ENCODE assay signal across 15 cellular contexts in the genomic region with DNA sequence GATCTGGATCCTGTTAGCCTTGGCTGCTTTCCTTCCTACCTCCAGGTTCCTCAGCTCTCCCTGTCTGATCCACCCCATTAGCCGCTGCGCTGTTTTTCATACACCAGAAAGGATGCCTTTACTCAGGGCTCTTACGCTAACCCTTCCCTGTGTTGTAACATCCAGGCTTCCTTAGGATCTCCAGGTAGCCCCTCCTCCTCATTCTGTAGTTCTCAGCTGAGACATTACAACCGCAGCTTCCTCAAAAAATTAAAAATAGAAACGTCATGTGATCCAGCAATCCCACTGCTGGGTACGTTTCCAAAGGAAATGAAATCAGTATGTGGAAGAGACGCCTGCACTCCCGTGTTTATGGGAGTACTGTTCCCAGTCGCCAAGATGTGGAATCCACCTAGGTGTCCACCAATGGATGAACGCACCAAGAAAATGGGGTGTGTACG. TPM values are rescaled to one million over a fixed set of nuclear protein-coding genes. Genes with fewer than 3 reads are reported as not detected.
DNase-seq lines count a peak whose midpoint lies in the region; ATAC-seq and TF ChIP-seq lines count a peak whose summit lies in the region.
"Had no signal": no experiment of that assay in that cellular context is flagged by ENCODE, and none has a peak within 500 bp of the region (broad histone marks: within the 10 kb centered on the region; RNA-seq: fewer than 3 reads in every experiment).

No MANE protein-coding gene starts in this region.

- TF ChIP-seq POLR2A in adrenal gland (IDR thresholded peaks at IDR 0.05), result no peak

- TF ChIP-seq CTCF in Panc1 (IDR thresholded peaks at IDR 0.05), result no peak
- no peak for TF ChIP-seq CTCF in endothelial cell (IDR thresholded peaks at IDR 0.05; ENCODE audit: unreplicated experiment)
- no peak for TF ChIP-seq CTCF in adrenal gland (IDR thresholded peaks at IDR 0.05)

- H3K4me3 Mint-ChIP-seq in stimulated activated memory B cell treated with anti-CD40 and anti-IgM and Interleukin-4, amounts not matched to agents 10 μg/mL and 1 μg/mL and 100 μg/mL, for 72 hours, result no peak overlapping the region
- no peak overlapping the region for H3K4me3 Mint-ChIP-seq in endothelial cell (ENCODE audit: unreplicated experiment)
- H3K4me3 Mint-ChIP-seq: activated naive CD8-positive, alpha-beta T cell had no signal

- CTCF ChIA-PET in Panc1 (lab: Charles Lee), result no interaction called here

- DNase-seq in GF-D8 (lab: John Stamatoyannopoulos, UW) (peak; percentile 29), Panc1 (ENCODE audit: low read depth, low spot score) (no peak), foreskin melanocyte (peak; percentile 45), skeletal muscle cell (ENCODE audit: low read depth) (peak; percentile 49), endothelial cell (ENCODE audit: low spot score) (no peak), adrenal gland (no peak)
- DNase-seq: activated CD8-positive, alpha-beta memory T cell treated with anti-CD3 and anti-CD28 coated beads for 24 hours; DMS 273 treated with DMSO at 0.1 percent for 48 hours; NCI-H524 treated with DMSO at 0.1 percent for 48 hours had no signal

- H3K4me1 Mint-ChIP-seq in stimulated activated memory B cell treated with anti-CD40 and anti-IgM and Interleukin-4, amounts not matched to agents 10 μg/mL and 1 μg/mL and 100 μg/mL, for 72 hours, result peaks cover 15% of the 10 kb centered on the region
- peaks cover 4% of the 10 kb centered on the region for H3K4me1 Mint-ChIP-seq in endothelial cell (ENCODE audit: unreplicated experiment)

- in situ Hi-C loops in Panc1 (cut with HindIII; ENCODE audit: low pct_unique_long_range_greater_than_20kb, low sequenced_read_pairs), result loop anchor here (10.0 kb wide), 1 partner anchor 56 kb away; a partner anchor contains a TSS

- no peaks in the 10 kb centered on the region for H3K27me3 ChIP-seq in Panc1 (ENCODE audit: control insufficient read depth, insufficient read depth, low read length)
- no peaks in the 10 kb centered on the region for H3K27me3 ChIP-seq in adrenal gland

- BruUV-seq in Panc1 (replicated peaks; lab: Mats Ljungman, UMichigan), result no TSS peak

- H3K27ac ChIP-seq in Panc1 (ENCODE audit: low read length) (peak overlapping the region; percentile 32; the same call in 1 of the 2 replicates), adrenal gland (no peak overlapping the region)
- H3K27ac ChIP-seq: KMS-11 had no signal

- peaks cover 5% of the 10 kb centered on the region for H3K36me3 Mint-ChIP-seq in stimulated activated memory B cell treated with anti-CD40 and anti-IgM and Interleukin-4, amounts not matched to agents 10 μg/mL and 1 μg/mL and 100 μg/mL, for 72 hours
- no peaks in the 10 kb centered on the region for H3K36me3 Mint-ChIP-seq in endothelial cell (ENCODE audit: low read depth, unreplicated experiment)
- H3K36me3 Mint-ChIP-seq: activated naive CD8-positive, alpha-beta T cell had no signal

- peaks cover 11% of the 10 kb centered on the region for H3K9me3 Mint-ChIP-seq in stimulated activated memory B cell treated with anti-CD40 and anti-IgM and Interleukin-4, amounts not matched to agents 10 μg/mL and 1 μg/mL and 100 μg/mL, for 72 hours
- no peaks in the 10 kb centered on the region for H3K9me3 Mint-ChIP-seq in endothelial cell (ENCODE audit: unreplicated experiment)

- no peak overlapping the region for H3K27ac Mint-ChIP-seq in stimulated activated memory B cell treated with anti-CD40 and anti-IgM and Interleukin-4, amounts not matched to agents 10 μg/mL and 1 μg/mL and 100 μg/mL, for 72 hours
- no peak overlapping the region for H3K27ac Mint-ChIP-seq in endothelial cell (ENCODE audit: unreplicated experiment)
- H3K27ac Mint-ChIP-seq: activated naive CD8-positive, alpha-beta T cell had no signal

- 35 to 50% (median 47%) methylated on average over 11 of the region's 11 CpGs for WGBS in adrenal gland, 4 donors

- H3K36me3 ChIP-seq in Panc1 (ENCODE audit: control insufficient read depth, insufficient read depth, low read length) (no peaks in the 10 kb centered on the region), adrenal gland (replicated peaks in 1 of 2) (no peaks in the 10 kb centered on the region)

- POLR2A ChIA-PET in Panc1 (lab: Charles Lee), result interaction anchor here (0.6 to 1.3 kb wide), 4 partner anchors 16 to 366 kb away, joined by 3 to 7 read pairs (median 5); no protein-coding TSS in a partner anchor

- H3K4me1 ChIP-seq in Panc1 (ENCODE audit: control insufficient read depth, insufficient read depth, low read length) (no peaks in the 10 kb centered on the region), adrenal gland (replicated peaks in 1 of 2) (no peaks in the 10 kb centered on the region)

- intact Hi-C loops in Panc1 (cut with micrococcal nuclease; ENCODE audit: unreplicated experiment) (loop anchor here (10.0 kb wide), 1 partner anchor 136 kb away; no protein-coding TSS in a partner anchor), adrenal gland (cut with DNase I) (loop anchor here in 1 of 2 donors (10.0 kb wide), 1 partner anchor 176 kb away; no protein-coding TSS in a partner anchor)

- H3K27me3 Mint-ChIP-seq in stimulated activated memory B cell treated with anti-CD40 and anti-IgM and Interleukin-4, amounts not matched to agents 10 μg/mL and 1 μg/mL and 100 μg/mL, for 72 hours, result peaks cover 39% of the 10 kb centered on the region
- no peaks in the 10 kb centered on the region for H3K27me3 Mint-ChIP-seq in endothelial cell (ENCODE audit: unreplicated experiment)

- H3K4me3 ChIP-seq in Panc1 (ENCODE audit: low read depth in 2 of 2, low read length in 2 of 2) (no peak overlapping the region), skeletal muscle cell (ENCODE audit: low read depth, low read length) (no peak overlapping the region), adrenal gland (no peak overlapping the region)

- H3K9me3 ChIP-seq in Panc1 (ENCODE audit: control insufficient read depth, insufficient read depth, low read depth, low read length) (no peaks in the 10 kb centered on the region), adrenal gland (replicated peaks in 1 of 3) (no peaks in the 10 kb centered on the region)

- no peak for ATAC-seq in Panc1
- ATAC-seq in stimulated activated memory B cell treated with anti-CD40 and anti-IgM and Interleukin-4, amounts not matched to agents 10 μg/mL and 1 μg/mL and 100 μg/mL, for 72 hours, result no peak
- ATAC-seq in GM18502 (IDR thresholded peaks at IDR 0.05; ENCODE audit: poor library complexity, unreplicated experiment), result no peak

RNA-seq across cellular contexts. Expression of a gene that starts 18.4 kb away (rescaled TPM):
- total RNA-seq in Panc1 (2021; ENCODE audit: unreplicated experiment) (469 TPM), endothelial cell (ENCODE audit: unreplicated experiment) (123 TPM), adrenal gland (10 to 100 TPM; 20.2 to 74.0 (median 46.2) TPM)
- 387 TPM for polyA plus RNA-seq in Panc1 (2012; ENCODE audit: insufficient read length)
- polyA plus RNA-seq in adrenal gland, result 10 to 100 TPM; 19.7 to 23.4 (median 22.7) TPM

RNA-seq across cellular contexts. Expression of a gene that starts 25.1 kb away (rescaled TPM):
- total RNA-seq in Panc1 (2021; ENCODE audit: unreplicated experiment) (0.05 TPM), endothelial cell (ENCODE audit: unreplicated experiment) (2.1 TPM), adrenal gland (under 1 TPM in 6 of 8 donors, not detected in 2; 0.11 to 0.78 (median 0.31) TPM)
- not detected for polyA plus RNA-seq in Panc1 (2012; ENCODE audit: insufficient read length)
- under 1 TPM in 2 of 3 donors, not detected in 1; 0.10 to 0.40 TPM for polyA plus RNA-seq in adrenal gland
- total RNA-seq: T-helper 1 cell treated with Interleukin-12 subunit alpha and Interleukin-12 subunit beta and Interleukin-4 antibody, amounts not matched to agents 30 ng/mL and 1 ng/mL, for 36 hours had no signal

RNA-seq across cellular contexts. Expression of a gene that starts 32.7 kb away (rescaled TPM):
- 2.5 TPM for total RNA-seq in Panc1 (2021; ENCODE audit: unreplicated experiment)
- 4.2 TPM for polyA plus RNA-seq in Panc1 (2012; ENCODE audit: insufficient read length)
- 0.92 TPM for total RNA-seq in endothelial cell (ENCODE audit: unreplicated experiment)
- not detected for total RNA-seq in adrenal gland
- polyA plus RNA-seq in adrenal gland, result not detected
- total RNA-seq: lower leg skin had no signal

RNA-seq across cellular contexts. Expression of a gene that starts 59.8 kb away (rescaled TPM):
- total RNA-seq in Panc1 (2021; ENCODE audit: unreplicated experiment), result 7.7 TPM
- 50.5 TPM for polyA plus RNA-seq in Panc1 (2012; ENCODE audit: insufficient read length)
- 0.51 TPM for total RNA-seq in endothelial cell (ENCODE audit: unreplicated experiment)
- under 1 TPM in 1 of 8 donors, not detected in 7; 0.14 TPM for total RNA-seq in adrenal gland
- 1 to 10 TPM in 1 of 3 donors, under 1 TPM in 2; 0.09 to 1.4 (median 0.13) TPM for polyA plus RNA-seq in adrenal gland
- total RNA-seq: lower leg skin; T-helper 1 cell treated with Interleukin-12 subunit alpha and Interleukin-12 subunit beta and Interleukin-4 antibody, amounts not matched to agents 30 ng/mL and 1 ng/mL, for 36 hours had no signal

Comparison
In these comparisons a context has a peak if more than half of its experiments do, and no peak if none do; other contexts are left out.
1. DNase-seq: peak in GF-D8 (single experiment), foreskin melanocyte (single experiment) and skeletal muscle cell (single experiment); none in Panc1 (single experiment), endothelial cell (single experiment) and adrenal gland (0 of 7).